ENCODE assay signal across 11 cellular contexts in genomic region chr14:63908667-63909264, GRCh38. TPM values are rescaled to one million over a fixed set of nuclear protein-coding genes. Genes with fewer than 3 reads are reported as not detected.
DNase-seq lines count a peak whose midpoint lies in the region; ATAC-seq, FAIRE-seq and TF ChIP-seq lines count a peak whose summit lies in the region.
"Had no signal": no experiment of that assay in that cellular context is flagged by ENCODE, and none has a peak within 500 bp of the region (broad histone marks: within the 10 kb centered on the region; RNA-seq: fewer than 3 reads in every experiment).

No MANE protein-coding gene starts in this region.

- no peak for DNase-seq in activated CD4-positive, alpha-beta T cell treated with anti-CD3 and anti-CD28 coated beads, Interleukin-2, amount 10 ng/mL, durations not matched to agents 24 days and 14 days
- DNase-seq in activated CD4-positive, alpha-beta T cell treated with anti-CD3 and anti-CD28 coated beads for 4 hours = no peak
- DNase-seq in activated T-helper 1 cell treated with anti-CD3 and anti-CD28 coated beads, Interleukin-12 subunit alpha, Interleukin-12 subunit beta, Interleukin-2, Interleukin-4 antibody, amounts not matched to agents 30 ng/mL and 10 ng/mL and 1 ng/mL, durations not matched to agents 14 hours and 24 hours and 36 hours (ENCODE audit: low spot score) = no peak
- DNase-seq in kidney = no peak
- no peak for DNase-seq in ACHN
- DNase-seq in NCI-H345 treated with DMSO at 0.1 percent for 48 hours (lab: John Stamatoyannopoulos, UW; ENCODE audit: unreplicated experiment) = no peak
- DNase-seq: NCI-H1436, substantia nigra had no signal

- H3K27ac Mint-ChIP-seq in activated CD4-positive, alpha-beta T cell treated with anti-CD3 and anti-CD28 coated beads, Interleukin-2, amount 10 ng/mL, durations not matched to agents 24 days and 14 days = no peak overlapping the region
- H3K27ac Mint-ChIP-seq in activated T-helper 1 cell treated with anti-CD3 and anti-CD28 coated beads, Interleukin-12 subunit alpha, Interleukin-12 subunit beta, Interleukin-2, Interleukin-4 antibody, amounts not matched to agents 30 ng/mL and 10 ng/mL and 1 ng/mL, durations not matched to agents 14 hours and 24 hours and 36 hours = no peak overlapping the region
- H3K27ac Mint-ChIP-seq: WTC11 had no signal

- no peaks in the 10 kb centered on the region for H3K27me3 Mint-ChIP-seq in activated CD4-positive, alpha-beta T cell treated with anti-CD3 and anti-CD28 coated beads, Interleukin-2, amount 10 ng/mL, durations not matched to agents 24 days and 14 days
- peaks cover 2% of the 10 kb centered on the region for H3K27me3 Mint-ChIP-seq in activated T-helper 1 cell treated with anti-CD3 and anti-CD28 coated beads, Interleukin-12 subunit alpha, Interleukin-12 subunit beta, Interleukin-2, Interleukin-4 antibody, amounts not matched to agents 30 ng/mL and 10 ng/mL and 1 ng/mL, durations not matched to agents 14 hours and 24 hours and 36 hours (ENCODE audit: insufficient read depth)

- in situ Hi-C loops in ACHN (cut with HindIII; ENCODE audit: low pct_ligation_motif_present, low pct_unique_long_range_greater_than_20kb, low sequenced_read_pairs) = no loop called here

- H3K4me1 ChIP-seq in kidney (ENCODE audit: control insufficient read depth in 1 of 2, insufficient read depth in 1 of 2, low read depth in 1 of 2, low read length in 2 of 2) (no peaks in the 10 kb centered on the region), subcutaneous abdominal adipose tissue (ENCODE audit: control insufficient read depth in 5 of 5, insufficient read depth in 5 of 5, low read length in 5 of 5) (peaks cover 0 to 11% (median 7%) of the 10 kb centered on the region in 5 donors)

- peak overlapping the region in 1 of 2 donors; percentile 63 for H3K27ac ChIP-seq in kidney (ENCODE audit: low read depth in 2 of 2, low read length in 2 of 2)
- no peak overlapping the region for H3K27ac ChIP-seq in subcutaneous abdominal adipose tissue (ENCODE audit: low read depth, low read length)

- no peaks in the 10 kb centered on the region for H3K9me3 Mint-ChIP-seq in activated CD4-positive, alpha-beta T cell treated with anti-CD3 and anti-CD28 coated beads, Interleukin-2, amount 10 ng/mL, durations not matched to agents 24 days and 14 days
- H3K9me3 Mint-ChIP-seq in activated T-helper 1 cell treated with anti-CD3 and anti-CD28 coated beads, Interleukin-12 subunit alpha, Interleukin-12 subunit beta, Interleukin-2, Interleukin-4 antibody, amounts not matched to agents 30 ng/mL and 10 ng/mL and 1 ng/mL, durations not matched to agents 14 hours and 24 hours and 36 hours = no peaks in the 10 kb centered on the region

- no peak for ATAC-seq in HG02759 (IDR thresholded peaks at IDR 0.05; ENCODE audit: unreplicated experiment)
- ATAC-seq: WTC11 had no signal

- H3K9me3 ChIP-seq in kidney (ENCODE audit: control insufficient read depth in 1 of 2, low read length in 2 of 2) (no peaks in the 10 kb centered on the region), subcutaneous abdominal adipose tissue (ENCODE audit: control insufficient read depth in 5 of 5, low read length in 5 of 5) (no peaks in the 10 kb centered on the region)

- H3K27me3 ChIP-seq in subcutaneous abdominal adipose tissue (ENCODE audit: control insufficient read depth in 5 of 5, insufficient read depth in 4 of 5, low read length in 5 of 5) = no peaks in the 10 kb centered on the region

- H3K4me3 Mint-ChIP-seq in activated CD4-positive, alpha-beta T cell treated with anti-CD3 and anti-CD28 coated beads, Interleukin-2, amount 10 ng/mL, durations not matched to agents 24 days and 14 days = peak overlapping the region; percentile 38
- peak overlapping the region; percentile 35 for H3K4me3 Mint-ChIP-seq in activated T-helper 1 cell treated with anti-CD3 and anti-CD28 coated beads, Interleukin-12 subunit alpha, Interleukin-12 subunit beta, Interleukin-2, Interleukin-4 antibody, amounts not matched to agents 30 ng/mL and 10 ng/mL and 1 ng/mL, durations not matched to agents 14 hours and 24 hours and 36 hours
- H3K4me3 Mint-ChIP-seq: WTC11 had no signal

- intact Hi-C loops in activated CD4-positive, alpha-beta T cell treated with anti-CD3 and anti-CD28 coated beads, Interleukin-2, amount 10 ng/mL, durations not matched to agents 24 days and 14 days (cut with micrococcal nuclease) = no loop called here
- intact Hi-C loops in activated T-helper 1 cell treated with anti-CD3 and anti-CD28 coated beads, Interleukin-12 subunit alpha, Interleukin-12 subunit beta, Interleukin-2, Interleukin-4 antibody, amounts not matched to agents 30 ng/mL and 10 ng/mL and 1 ng/mL, durations not matched to agents 14 hours and 24 hours and 36 hours (cut with micrococcal nuclease) = no loop called here
- intact Hi-C loops in kidney (cut with DNase I) = no loop called here

- H3K9ac ChIP-seq in kidney (ENCODE audit: low read length in 2 of 2) = peak overlapping the region in 1 of 2 donors; percentile 2
- H3K9ac ChIP-seq in subcutaneous abdominal adipose tissue (ENCODE audit: low read length in 5 of 5) = peak overlapping the region in 1 of 5 donors; percentile 23

- peaks cover 28% of the 10 kb centered on the region for H3K4me1 Mint-ChIP-seq in activated CD4-positive, alpha-beta T cell treated with anti-CD3 and anti-CD28 coated beads, Interleukin-2, amount 10 ng/mL, durations not matched to agents 24 days and 14 days
- peaks cover 60% of the 10 kb centered on the region for H3K4me1 Mint-ChIP-seq in activated T-helper 1 cell treated with anti-CD3 and anti-CD28 coated beads, Interleukin-12 subunit alpha, Interleukin-12 subunit beta, Interleukin-2, Interleukin-4 antibody, amounts not matched to agents 30 ng/mL and 10 ng/mL and 1 ng/mL, durations not matched to agents 14 hours and 24 hours and 36 hours (ENCODE audit: low read depth)

- H3K36me3 ChIP-seq in kidney (ENCODE audit: control insufficient read depth in 1 of 2, insufficient read depth in 2 of 2, low read length in 2 of 2) (peaks cover 3 to 9% of the 10 kb centered on the region in 2 donors), subcutaneous abdominal adipose tissue (ENCODE audit: control insufficient read depth in 5 of 5, insufficient read depth in 5 of 5, low read length in 5 of 5) (peaks cover 0 to 4% (median 0%) of the 10 kb centered on the region in 5 donors)

- peak overlapping the region; percentile 6 to 45 for H3K4me3 ChIP-seq in kidney (ENCODE audit: low read length in 2 of 2)
- peak overlapping the region; percentile 1 to 35 (median 13) for H3K4me3 ChIP-seq in subcutaneous abdominal adipose tissue (ENCODE audit: low read depth in 1 of 5, low read length in 5 of 5)

- TF ChIP-seq CTCF in kidney (IDR thresholded peaks at IDR 0.05; ENCODE audit: borderline replicate concordance, extremely low read depth, insufficient read depth) = no peak

- no peak for FAIRE-seq in kidney (lab: Jason Lieb, UNC)

- H3K36me3 Mint-ChIP-seq in activated CD4-positive, alpha-beta T cell treated with anti-CD3 and anti-CD28 coated beads, Interleukin-2, amount 10 ng/mL, durations not matched to agents 24 days and 14 days (ENCODE audit: low read depth) = peaks cover 16% of the 10 kb centered on the region
- H3K36me3 Mint-ChIP-seq in activated T-helper 1 cell treated with anti-CD3 and anti-CD28 coated beads, Interleukin-12 subunit alpha, Interleukin-12 subunit beta, Interleukin-2, Interleukin-4 antibody, amounts not matched to agents 30 ng/mL and 10 ng/mL and 1 ng/mL, durations not matched to agents 14 hours and 24 hours and 36 hours (ENCODE audit: low read depth) = peaks cover 22% of the 10 kb centered on the region
- H3K36me3 Mint-ChIP-seq: WTC11 had no signal

RNA-seq across cellular contexts. Expression of gene SYNE2, which starts 56.0 kb away (rescaled TPM):
- 22.0 and 22.4 TPM in 2 replicates for total RNA-seq in activated CD4-positive, alpha-beta T cell treated with anti-CD3 and anti-CD28 coated beads, Interleukin-2, amount 10 ng/mL, durations not matched to agents 24 days and 14 days
- total RNA-seq in activated T-helper 1 cell treated with anti-CD3 and anti-CD28 coated beads, Interleukin-12 subunit alpha, Interleukin-12 subunit beta, Interleukin-2, Interleukin-4 antibody, amounts not matched to agents 30 ng/mL and 10 ng/mL and 1 ng/mL, durations not matched to agents 14 hours and 24 hours and 36 hours = 25.1 and 26.9 TPM in 2 replicates
- 461 TPM for total RNA-seq in kidney
- 65.9 TPM for polyA plus RNA-seq in kidney (ENCODE audit: insufficient read depth, low read depth, low replicate concordance)

Comparison
In these comparisons a context has a peak if more than half of its experiments do, and no peak if none do; other contexts are left out.
1. RNA of gene SYNE2, which starts 56.0 kb away (total RNA-seq): 461 TPM in kidney (single experiment); 25.1 to 26.9 TPM in activated T-helper 1 cell treated with anti-CD3 and anti-CD28 coated beads, Interleukin-12 subunit alpha, Interleukin-12 subunit beta, Interleukin-2, Interleukin-4 antibody, amounts not matched to agents 30 ng/mL and 10 ng/mL and 1 ng/mL, durations not matched to agents 14 hours and 24 hours and 36 hours and 22.0 to 22.4 TPM in activated CD4-positive, alpha-beta T cell treated with anti-CD3 and anti-CD28 coated beads, Interleukin-2, amount 10 ng/mL, durations not matched to agents 24 days and 14 days; every median in the first group is over 10 times any median in the second.